ENCODE assay signal across 13 cellular contexts in genomic region chr7:148711191-148712102, GRCh38. TPM values are rescaled to one million over a fixed set of nuclear protein-coding genes. Genes with fewer than 3 reads are reported as not detected.
A peak's percentile ranks its signal among the peaks of the same experiment; 100 is the strongest.
DNase-seq lines count a peak whose midpoint lies in the region; ATAC-seq and TF ChIP-seq lines count a peak whose summit lies in the region.
"Had no signal": no experiment of that assay in that cellular context is flagged by ENCODE, and none has a peak within 500 bp of the region (broad histone marks: within the 10 kb centered on the region; RNA-seq: fewer than 3 reads in every experiment).

No MANE protein-coding gene starts in this region.

- peaks cover 97% of the 10 kb centered on the region for H3K4me1 Mint-ChIP-seq in activated naive CD4-positive, alpha-beta T cell treated with anti-CD3 and anti-CD28 coated beads, Interleukin-2, amount 50 U/mL, for 24 hours

- peak; percentile 47 for ATAC-seq in HG02798 (IDR thresholded peaks at IDR 0.05; ENCODE audit: poor library complexity, unreplicated experiment)

- DNase-seq in activated naive CD4-positive, alpha-beta T cell (lab: John Stamatoyannopoulos, UW), result no peak
- DNase-seq in SK-N-MC (ENCODE audit: low read depth, low spot score) (no peak), trophoblast cell (no peak), head of caudate nucleus (no peak), HEK293T (ENCODE audit: extremely low spot score) (no peak), tibial artery (no peak)
- DNase-seq: aorta; DND-41; effector memory CD4-positive, alpha-beta T cell; NCI-H2029 had no signal

- H3K36me3 Mint-ChIP-seq in activated naive CD4-positive, alpha-beta T cell treated with anti-CD3 and anti-CD28 coated beads, Interleukin-2, amount 50 U/mL, for 24 hours, result peaks cover 13% of the 10 kb centered on the region

- H3K27me3 Mint-ChIP-seq in activated naive CD4-positive, alpha-beta T cell treated with anti-CD3 and anti-CD28 coated beads, Interleukin-2, amount 50 U/mL, for 24 hours, result no peaks in the 10 kb centered on the region

- no peak overlapping the region for H2BK120ac ChIP-seq in trophoblast cell (ENCODE audit: insufficient read depth, low read length, poor library complexity)

- H3K27me3 ChIP-seq in trophoblast cell (ENCODE audit: insufficient read depth, low read length) (no peaks in the 10 kb centered on the region), tibial artery (no peaks in the 10 kb centered on the region)

- H4K12ac ChIP-seq in trophoblast cell (ENCODE audit: low read depth, low read length), result no peak overlapping the region

- H3K27ac ChIP-seq in SK-N-MC, result peak overlapping the region; percentile 58
- no peak overlapping the region for H3K27ac ChIP-seq in trophoblast cell (ENCODE audit: low read depth, low read length)
- H3K27ac ChIP-seq in tibial artery, result no peak overlapping the region

- peaks cover 25% of the 10 kb centered on the region for H3K79me2 ChIP-seq in trophoblast cell (ENCODE audit: control insufficient read depth, insufficient read depth, low read length, poor library complexity)

- H4K91ac ChIP-seq in trophoblast cell (ENCODE audit: low read depth, low read length), result no peak overlapping the region

- H2BK5ac ChIP-seq in trophoblast cell (ENCODE audit: low read depth, low read length, poor library complexity), result no peak overlapping the region

- H3K4me1 ChIP-seq in trophoblast cell (ENCODE audit: control insufficient read depth in 1 of 2, insufficient read depth in 2 of 2, low read length in 2 of 2), result peaks cover 13 to 20% of the 10 kb centered on the region in 2 experiments
- peaks cover 0 to 74% (median 18%) of the 10 kb centered on the region in 4 donors for H3K4me1 ChIP-seq in tibial artery

- peak overlapping the region; percentile 99 for H3K4ac ChIP-seq in trophoblast cell (ENCODE audit: low read depth, low read length)

- H3K36me3 ChIP-seq in SK-N-MC (ENCODE audit: insufficient read depth, low read length) (peaks cover 9% of the 10 kb centered on the region; the same call in 1 of the 2 replicates), trophoblast cell (ENCODE audit: control insufficient read depth in 1 of 2, insufficient read depth in 2 of 2, low read length in 2 of 2) (no peaks in the 10 kb centered on the region), tibial artery (no peaks in the 10 kb centered on the region)

- no peak overlapping the region for H4K8ac ChIP-seq in trophoblast cell (ENCODE audit: low read depth, low read length)

- H3K14ac ChIP-seq in trophoblast cell (ENCODE audit: low read length), result no peak overlapping the region

- no peaks in the 10 kb centered on the region for H3K9me3 ChIP-seq in SK-N-MC (ENCODE audit: low read depth, low read length)
- H3K9me3 ChIP-seq in trophoblast cell (ENCODE audit: insufficient read depth, low read depth, low read length), result no peaks in the 10 kb centered on the region
- no peaks in the 10 kb centered on the region for H3K9me3 ChIP-seq in tibial artery

- H3K4me2 ChIP-seq in trophoblast cell (ENCODE audit: low read length), result no peak overlapping the region

- no peak for TF ChIP-seq CTCF in tibial artery (IDR thresholded peaks at IDR 0.05)

- H3K9ac ChIP-seq in SK-N-MC (ENCODE audit: insufficient read length), result no peak overlapping the region
- no peak overlapping the region for H3K9ac ChIP-seq in trophoblast cell (ENCODE audit: low read length)

- WGBS in trophoblast cell (ENCODE audit: extremely low coverage, insufficient coverage, insufficient read length), result no CpG with 5 or more reads among the region's 16 CpGs

- H3K4me3 Mint-ChIP-seq in activated naive CD4-positive, alpha-beta T cell treated with anti-CD3 and anti-CD28 coated beads, Interleukin-2, amount 50 U/mL, for 24 hours, result peak overlapping the region; percentile 64
- H3K4me3 Mint-ChIP-seq: T-helper 2 cell treated with Interferon-gamma antibody and Interleukin-4, amounts not matched to agents 5 μg/mL and 100 μg/mL, for 36 hours had no signal

- no peak overlapping the region for H2BK12ac ChIP-seq in trophoblast cell (ENCODE audit: low read length)

- H3K23ac ChIP-seq in trophoblast cell (ENCODE audit: low read length), result peak overlapping the region; percentile 97

- H3K4me3 ChIP-seq in SK-N-MC, result no peak overlapping the region
- no peak overlapping the region for H3K4me3 ChIP-seq in trophoblast cell (ENCODE audit: low read depth, low read length)
- H3K4me3 ChIP-seq in tibial artery, result no peak overlapping the region

- H2AK5ac ChIP-seq in trophoblast cell (ENCODE audit: low read length), result no peak overlapping the region

- H3K79me1 ChIP-seq in trophoblast cell (ENCODE audit: low read length), result peaks cover 5% of the 10 kb centered on the region

- H3K18ac ChIP-seq in trophoblast cell (ENCODE audit: low read length), result no peak overlapping the region

- intact Hi-C loops in head of caudate nucleus (cut with DNase I), result no loop called here
- intact Hi-C loops in tibial artery (cut with DNase I; ENCODE audit: low total_unique reads), result no loop called here

- POLR2A ChIA-PET in HEK293T (lab: Yijun Ruan, JAX), result interaction anchor here (2.3 to 5.9 kb wide), 2 partner anchors 10 to 12 kb away, joined by 6 to 32 read pairs; partner anchors contain the start of gene CUL1

- no peaks in the 10 kb centered on the region for H3K9me3 Mint-ChIP-seq in activated naive CD4-positive, alpha-beta T cell treated with anti-CD3 and anti-CD28 coated beads, Interleukin-2, amount 50 U/mL, for 24 hours

- H2AFZ ChIP-seq in trophoblast cell (ENCODE audit: insufficient read depth, low read length, poor library complexity), result no peak overlapping the region

- CTCF ChIA-PET in HEK293T (lab: Yijun Ruan, JAX), result no interaction called here

- peak overlapping the region; percentile 38 for H3K27ac Mint-ChIP-seq in activated naive CD4-positive, alpha-beta T cell treated with anti-CD3 and anti-CD28 coated beads, Interleukin-2, amount 50 U/mL, for 24 hours
- H3K27ac Mint-ChIP-seq: T-helper 2 cell treated with Interferon-gamma antibody and Interleukin-4, amounts not matched to agents 5 μg/mL and 100 μg/mL, for 36 hours had no signal

TF ChIP-seq in HEK293T, 16 proteins besides CTCF, POLR2A, EP300 and RAD21:
- TF ChIP-seq NFRKB (IDR thresholded peaks at IDR 0.05) (no peak), FOXK2 (IDR thresholded peaks at IDR 0.05) (no peak), FOXA1 (IDR thresholded peaks at IDR 0.05) (no peak), CTBP1 (IDR thresholded peaks at IDR 0.05; ENCODE audit: borderline replicate concordance) (no peak), BHLHE40 (IDR thresholded peaks at IDR 0.05; ENCODE audit: borderline replicate concordance) (no peak), PKNOX1 (IDR thresholded peaks at IDR 0.05) (no peak), SP1 (IDR thresholded peaks at IDR 0.05) (no peak), ZNF384 (IDR thresholded peaks at IDR 0.05) (no peak), TARDBP (IDR thresholded peaks at IDR 0.05) (no peak)

RNA-seq across cellular contexts. Expression of gene CUL1, which starts 12.7 kb away (rescaled TPM):
- 78.0 and 80.3 TPM in 2 replicates for polyA plus RNA-seq in trophoblast cell (2013)
